ENCODE assay signal across 8 cellular contexts in the genomic region with DNA sequence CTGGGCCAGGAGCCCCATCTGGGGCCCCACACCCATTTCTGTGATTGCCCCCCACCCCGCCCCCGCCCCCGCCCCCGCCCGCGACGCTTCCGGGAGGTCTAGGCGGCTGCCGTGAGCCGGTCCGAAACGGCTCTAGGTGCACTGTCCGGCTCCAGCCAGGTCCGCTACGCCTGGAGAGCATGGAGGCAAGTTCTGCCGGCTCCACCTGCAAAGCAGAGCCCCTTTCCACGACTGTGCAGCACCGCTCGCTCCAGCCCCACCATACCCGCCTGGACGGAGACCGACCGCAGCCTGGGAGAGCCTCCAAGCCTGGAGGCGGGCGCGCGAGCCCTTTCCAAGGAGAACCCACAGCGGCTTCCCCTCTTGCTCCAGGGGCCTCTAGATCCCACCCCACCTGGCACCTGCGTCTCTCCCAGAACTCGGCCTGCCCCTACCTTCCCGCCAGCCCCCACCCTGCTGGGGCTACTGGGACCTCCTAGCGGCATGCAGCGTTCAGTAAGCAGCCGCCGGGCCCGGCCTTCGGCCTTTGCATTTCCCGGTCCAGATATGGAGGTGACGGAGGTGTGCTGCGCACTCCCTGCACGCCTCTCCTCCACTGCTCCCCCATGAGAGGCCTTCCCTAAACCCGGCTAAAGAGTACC.
DNase-seq lines count a peak whose midpoint lies in the region; ATAC-seq and TF ChIP-seq lines count a peak whose summit lies in the region.

No MANE protein-coding gene starts in this region.

- no peak overlapping the region for H3K9ac ChIP-seq in SK-N-SH
- H3K9ac ChIP-seq in iPS-18a (ENCODE audit: low read length), result no peak overlapping the region

- H4K20me1 ChIP-seq in SK-N-SH (ENCODE audit: insufficient read depth), result no peaks in the 10 kb centered on the region

- H3K36me3 ChIP-seq in SK-N-SH (replicated peaks in 1 of 2; ENCODE audit: control insufficient read depth in 1 of 2, insufficient read depth in 2 of 2, low read length in 1 of 2) (no peaks in the 10 kb centered on the region), iPS-18a (ENCODE audit: control insufficient read depth, low read depth, low read length) (no peaks in the 10 kb centered on the region)

- H3K27me3 ChIP-seq in SK-N-SH (ENCODE audit: insufficient read depth) (no peaks in the 10 kb centered on the region), iPS-18a (ENCODE audit: control insufficient read depth, insufficient read depth, low read length) (peaks cover 29% of the 10 kb centered on the region)

- H3K4me3 ChIP-seq in SK-N-SH (ENCODE audit: low read depth in 2 of 2, low read length in 1 of 2) (no peak overlapping the region; a peak in 1 of 4 replicates), iPS-18a (ENCODE audit: low read length) (peak overlapping the region; percentile 71)

- H3K4me2 ChIP-seq in SK-N-SH, result 0 out of 2 replicates have a peak overlapping the region, but pooled peaks have one; percentile 90

- no peaks in the 10 kb centered on the region for H3K79me2 ChIP-seq in SK-N-SH (ENCODE audit: insufficient read depth)

- TF ChIP-seq CTCF in SK-N-SH (IDR thresholded peaks at IDR 0.05), result no peak

- ATAC-seq in SK-N-SH treated with all-trans-retinoic acid at 6 μM for 48 hours (no peak), HG02938 (IDR thresholded peaks at IDR 0.05; ENCODE audit: unreplicated experiment) (peak; percentile 35)
- ATAC-seq in stimulated activated naive CD8-positive, alpha-beta T cell treated with anti-CD3 and anti-CD28 coated beads, Interleukin-15, amount 100 ng/mL, for 72 hours, result peak; percentile 38

- no peaks in the 10 kb centered on the region for H3K9me3 Mint-ChIP-seq in activated naive CD4-positive, alpha-beta T cell treated with anti-CD3 and anti-CD28 coated beads, Interleukin-2, amount 50 U/mL, for 24 hours
- peaks cover 9 to 22% of the 10 kb centered on the region in 2 donors for H3K9me3 Mint-ChIP-seq in stimulated activated naive CD8-positive, alpha-beta T cell treated with anti-CD3 and anti-CD28 coated beads, Interleukin-15, amount 100 ng/mL, for 72 hours

- H3K4me3 Mint-ChIP-seq in activated naive CD4-positive, alpha-beta T cell treated with anti-CD3 and anti-CD28 coated beads, Interleukin-2, amount 50 U/mL, for 24 hours, result peak overlapping the region; percentile 86
- H3K4me3 Mint-ChIP-seq in stimulated activated naive CD8-positive, alpha-beta T cell treated with anti-CD3 and anti-CD28 coated beads, Interleukin-15, amount 100 ng/mL, for 72 hours, result peak overlapping the region; percentile 91 to 96

- DNase-seq in SK-N-SH (no peak), RKO (ENCODE audit: low spot score) (no peak), hippocampal formation (lab: John Stamatoyannopoulos, UW) (no peak)
- no peak for DNase-seq in stimulated activated naive CD8-positive, alpha-beta T cell treated with anti-CD3 and anti-CD28 coated beads, Interleukin-15, amount 100 ng/mL, for 72 hours

- H2AFZ ChIP-seq in SK-N-SH (ENCODE audit: low read depth), result no peak overlapping the region

- POLR2A ChIA-PET in SK-N-SH (lab: Yijun Ruan, JAX), result no interaction called here

- H3K27ac ChIP-seq in SK-N-SH (ENCODE audit: low read depth in 2 of 2, low read length in 1 of 2) (no peak overlapping the region), iPS-18a (ENCODE audit: low read length) (no peak overlapping the region)

- peaks cover 4% of the 10 kb centered on the region for H3F3A ChIP-seq in SK-N-SH (replicated peaks; ENCODE audit: insufficient read depth)

- H3K27me3 Mint-ChIP-seq in activated naive CD4-positive, alpha-beta T cell treated with anti-CD3 and anti-CD28 coated beads, Interleukin-2, amount 50 U/mL, for 24 hours, result no peaks in the 10 kb centered on the region
- no peaks in the 10 kb centered on the region for H3K27me3 Mint-ChIP-seq in stimulated activated naive CD8-positive, alpha-beta T cell treated with anti-CD3 and anti-CD28 coated beads, Interleukin-15, amount 100 ng/mL, for 72 hours

- H3K4me1 ChIP-seq in SK-N-SH (ENCODE audit: control insufficient read depth in 1 of 2, insufficient read depth in 2 of 2, low read depth in 1 of 2, low read length in 1 of 2) (peaks cover 3 to 18% of the 10 kb centered on the region in 2 experiments; a peak in 2 of 4 replicates), iPS-18a (ENCODE audit: control insufficient read depth, low read depth, low read length) (peaks cover 6% of the 10 kb centered on the region)

- H3K9me3 ChIP-seq in SK-N-SH (no peaks in the 10 kb centered on the region), iPS-18a (ENCODE audit: control insufficient read depth, low read depth, low read length) (no peaks in the 10 kb centered on the region)

- WGBS in SK-N-SH (ENCODE audit: low lambda C conversion rate), result 91% methylated on average over 19 of the region's 43 CpGs

- no peak overlapping the region for H3K27ac Mint-ChIP-seq in activated naive CD4-positive, alpha-beta T cell treated with anti-CD3 and anti-CD28 coated beads, Interleukin-2, amount 50 U/mL, for 24 hours
- peak overlapping the region in 1 of 2 donors; percentile 20 for H3K27ac Mint-ChIP-seq in stimulated activated naive CD8-positive, alpha-beta T cell treated with anti-CD3 and anti-CD28 coated beads, Interleukin-15, amount 100 ng/mL, for 72 hours

- peaks cover 39% of the 10 kb centered on the region for H3K4me1 Mint-ChIP-seq in activated naive CD4-positive, alpha-beta T cell treated with anti-CD3 and anti-CD28 coated beads, Interleukin-2, amount 50 U/mL, for 24 hours
- H3K4me1 Mint-ChIP-seq in stimulated activated naive CD8-positive, alpha-beta T cell treated with anti-CD3 and anti-CD28 coated beads, Interleukin-15, amount 100 ng/mL, for 72 hours, result peaks cover 60% of the 10 kb centered on the region

- CTCF ChIA-PET in SK-N-SH (lab: Yijun Ruan, JAX), result interaction anchor here (0.9 to 1.6 kb wide), 7 partner anchors 27 to 183 kb away, joined by 3 to 8 read pairs (median 4); no protein-coding TSS in a partner anchor

- no peaks in the 10 kb centered on the region for H3K36me3 Mint-ChIP-seq in activated naive CD4-positive, alpha-beta T cell treated with anti-CD3 and anti-CD28 coated beads, Interleukin-2, amount 50 U/mL, for 24 hours

- no peaks in the 10 kb centered on the region for H3K9me2 ChIP-seq in SK-N-SH

- TF ChIP-seq EP300 in SK-N-SH (IDR thresholded peaks at IDR 0.05; ENCODE audit: borderline replicate concordance in 1 of 2, low read depth in 1 of 2, low read length in 1 of 2), result no peak

- no peak for TF ChIP-seq RAD21 in SK-N-SH (IDR thresholded peaks at IDR 0.05; ENCODE audit: low read length)

TF ChIP-seq in SK-N-SH, 30 proteins besides CTCF, POLR2A, EP300 and RAD21 (continues in another document):
- TF ChIP-seq, protein P1, sequence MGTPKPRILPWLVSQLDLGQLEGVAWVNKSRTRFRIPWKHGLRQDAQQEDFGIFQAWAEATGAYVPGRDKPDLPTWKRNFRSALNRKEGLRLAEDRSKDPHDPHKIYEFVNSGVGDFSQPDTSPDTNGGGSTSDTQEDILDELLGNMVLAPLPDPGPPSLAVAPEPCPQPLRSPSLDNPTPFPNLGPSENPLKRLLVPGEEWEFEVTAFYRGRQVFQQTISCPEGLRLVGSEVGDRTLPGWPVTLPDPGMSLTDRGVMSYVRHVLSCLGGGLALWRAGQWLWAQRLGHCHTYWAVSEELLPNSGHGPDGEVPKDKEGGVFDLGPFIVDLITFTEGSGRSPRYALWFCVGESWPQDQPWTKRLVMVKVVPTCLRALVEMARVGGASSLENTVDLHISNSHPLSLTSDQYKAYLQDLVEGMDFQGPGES (IDR thresholded peaks at IDR 0.05; ENCODE audit: low read depth, low read length), result no peak
- TF ChIP-seq NFIC (IDR thresholded peaks at IDR 0.05; ENCODE audit: borderline replicate concordance) (no peak), MEF2A (IDR thresholded peaks at IDR 0.05; ENCODE audit: borderline replicate concordance, low read depth) (no peak), TCF12 (IDR thresholded peaks at IDR 0.05) (no peak), RCOR1 (IDR thresholded peaks at IDR 0.05; ENCODE audit: low read length) (no peak), GABPA (IDR thresholded peaks at IDR 0.05; ENCODE audit: low read depth) (no peak), SIN3A (IDR thresholded peaks at IDR 0.05; ENCODE audit: borderline replicate concordance, low read depth, low read length) (no peak), FOXM1 (IDR thresholded peaks at IDR 0.05; ENCODE audit: low read depth) (no peak), MXI1 (IDR thresholded peaks at IDR 0.05; ENCODE audit: low read depth, low read length) (no peak), POLR2AphosphoS5 (IDR thresholded peaks at IDR 0.05; ENCODE audit: low read depth, low read length) (no peak), SMC3 (IDR thresholded peaks at IDR 0.05; ENCODE audit: low read depth, low read length) (no peak)

TF ChIP-seq in SK-N-SH treated with all-trans-retinoic acid at 6 μM for 48 hours, 23 proteins besides CTCF, POLR2A, EP300 and RAD21:
- TF ChIP-seq ZC3H10 (CRISPR knock-in tag; IDR thresholded peaks at IDR 0.05), result no peak
- no peak for TF ChIP-seq GLIS3 (CRISPR knock-in tag; IDR thresholded peaks at IDR 0.05)
- TF ChIP-seq, protein P2, sequence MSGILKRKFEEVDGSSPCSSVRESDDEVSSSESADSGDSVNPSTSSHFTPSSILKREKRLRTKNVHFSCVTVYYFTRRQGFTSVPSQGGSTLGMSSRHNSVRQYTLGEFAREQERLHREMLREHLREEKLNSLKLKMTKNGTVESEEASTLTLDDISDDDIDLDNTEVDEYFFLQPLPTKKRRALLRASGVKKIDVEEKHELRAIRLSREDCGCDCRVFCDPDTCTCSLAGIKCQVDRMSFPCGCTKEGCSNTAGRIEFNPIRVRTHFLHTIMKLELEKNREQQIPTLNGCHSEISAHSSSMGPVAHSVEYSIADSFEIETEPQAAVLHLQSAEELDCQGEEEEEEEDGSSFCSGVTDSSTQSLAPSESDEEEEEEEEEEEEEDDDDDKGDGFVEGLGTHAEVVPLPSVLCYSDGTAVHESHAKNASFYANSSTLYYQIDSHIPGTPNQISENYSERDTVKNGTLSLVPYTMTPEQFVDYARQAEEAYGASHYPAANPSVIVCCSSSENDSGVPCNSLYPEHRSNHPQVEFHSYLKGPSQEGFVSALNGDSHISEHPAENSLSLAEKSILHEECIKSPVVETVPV (CRISPR knock-in tag; IDR thresholded peaks at IDR 0.05), result no peak
- no peak for TF ChIP-seq ESRRG (CRISPR knock-in tag; IDR thresholded peaks at IDR 0.05)
- no peak for TF ChIP-seq RARB (CRISPR knock-in tag; IDR thresholded peaks at IDR 0.05)
